ENCODE assay signal across 20 cellular contexts in genomic region chr11:91433284-91434010, GRCh38.
"Had no signal": no experiment of that assay in that cellular context is flagged by ENCODE, and none has a peak within 500 bp of the region (broad histone marks: within the 10 kb centered on the region; RNA-seq: fewer than 3 reads in every experiment).

No MANE protein-coding gene starts in this region.

- H3K27me3 ChIP-seq: breast epithelium, esophagus squamous epithelium, gastrocnemius medialis, pancreas, tibial artery had no signal

- FAIRE-seq: pancreas had no signal

- H3K36me3 ChIP-seq: breast epithelium, esophagus squamous epithelium, gastrocnemius medialis, pancreas, tibial artery had no signal

- H3K27ac ChIP-seq: breast epithelium, coronary artery, esophagus squamous epithelium, gastrocnemius medialis, pancreas, tibial artery had no signal

- ATAC-seq: activated naive CD8-positive, alpha-beta T cell treated with anti-CD3 and anti-CD28 coated beads, Interleukin-2, amount 50 U/mL, for 24 hours; gastrocnemius medialis; pancreas; right cardiac atrium; T-helper 17 cell had no signal

- H3K9me3 ChIP-seq: breast epithelium, esophagus squamous epithelium, gastrocnemius medialis, pancreas had no signal

- DNase-seq: activated CD4-positive, alpha-beta memory T cell treated with anti-CD3 and anti-CD28 coated beads, Interleukin-2, amount 10 ng/mL, durations not matched to agents 7 days and 5 days; activated CD4-positive, alpha-beta T cell treated with anti-CD3 and anti-CD28 coated beads for 48 hours; activated gamma-delta T cell; activated naive CD4-positive, alpha-beta T cell treated with anti-CD3 and anti-CD28 coated beads, Interleukin-2, amount 50 U/mL, for 16 hours; activated naive CD8-positive, alpha-beta T cell treated with anti-CD3 and anti-CD28 coated beads, Interleukin-2, amount 50 U/mL, for 24 hours; cerebellar nuclear complex; endodermal cell; esophagus squamous epithelium; gastrocnemius medialis; head of caudate nucleus; hypothalamus; midbrain; pancreas; right cardiac atrium; stimulated activated CD4-positive, alpha-beta T cell treated with anti-CD3 and anti-CD28 coated beads, Interleukin-12 subunit alpha, Interleukin-12 subunit beta, amount 100 ng/mL, for 4 hours; stimulated activated CD4-positive, alpha-beta T cell treated with anti-CD3 and anti-CD28 coated beads, Interleukin-4, amount 100 ng/mL, for 4 hours; T-helper 17 cell; tibial artery had no signal

- H3K4me1 ChIP-seq: breast epithelium, esophagus squamous epithelium, gastrocnemius medialis, pancreas, tibial artery had no signal

- H3K4me3 ChIP-seq: breast epithelium, coronary artery, esophagus squamous epithelium, gastrocnemius medialis, pancreas, tibial artery had no signal
